Comparison of ENCODE assay signal across 8 cellular contexts in the genomic region with DNA sequence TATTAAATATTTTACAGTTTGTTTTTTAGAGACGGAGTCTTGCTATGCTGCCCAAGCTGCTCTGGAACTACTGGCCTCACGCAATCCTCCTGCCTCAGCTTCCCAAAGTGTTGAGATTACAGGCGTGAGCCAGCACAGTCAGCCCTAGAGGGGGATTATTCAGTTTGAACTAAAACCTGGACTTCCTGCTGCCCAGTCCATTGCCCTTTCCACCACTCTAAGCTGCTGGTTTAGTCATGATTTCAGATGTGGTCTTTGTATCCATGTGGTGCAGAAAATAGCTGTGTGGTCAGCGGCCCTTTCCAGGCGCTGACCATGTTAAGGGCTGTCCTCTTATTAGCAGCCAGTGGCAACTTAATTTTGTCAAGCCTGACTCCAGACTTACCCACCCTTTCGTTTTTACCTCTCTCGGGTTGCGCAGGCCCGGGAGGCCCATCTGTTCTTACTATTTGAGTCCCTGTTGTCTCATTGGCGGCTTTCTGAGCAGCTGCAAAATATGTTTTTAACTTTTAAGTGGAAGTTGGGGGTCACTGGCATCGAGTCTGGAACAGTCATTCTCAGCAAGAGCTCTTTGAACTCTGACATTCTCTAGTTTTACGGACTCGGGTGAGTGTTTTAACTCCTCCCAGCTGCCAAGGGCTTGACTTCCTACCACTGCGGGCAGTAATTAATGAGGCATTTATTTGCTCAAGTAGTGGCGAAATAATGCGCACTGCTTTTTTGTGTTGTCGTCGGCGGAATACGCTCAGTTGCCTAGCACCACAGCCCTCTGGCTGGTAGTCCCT. TPM values are rescaled to one million over a fixed set of nuclear protein-coding genes. Genes with fewer than 3 reads are reported as not detected.
DNase-seq lines count a peak whose midpoint lies in the region; ATAC-seq, FAIRE-seq and TF ChIP-seq lines count a peak whose summit lies in the region.

No MANE protein-coding gene starts in this region.

- ATAC-seq in GM19023 (IDR thresholded peaks at IDR 0.05; ENCODE audit: unreplicated experiment): peak; percentile 34
- ATAC-seq in HG03175 (IDR thresholded peaks at IDR 0.05; ENCODE audit: unreplicated experiment): peak; percentile 33
- peak; percentile 71 to 77 (median 74) for ATAC-seq in pancreas

- H3K27ac ChIP-seq in pancreas: peak overlapping the region; percentile 75 to 91 (median 86)

- H3K4me1 ChIP-seq in pancreas: no peaks in the 10 kb centered on the region

- 24 to 49% methylated on average over 20 of the region's 20 CpGs for WGBS in pancreas, 2 donors

- peak overlapping the region in 3 of 4 donors; percentile 46 to 67 (median 62) for H3K4me3 ChIP-seq in pancreas

- FAIRE-seq in pancreas (lab: Jason Lieb, UNC): no peak

- TF ChIP-seq CTCF in pancreas (IDR thresholded peaks at IDR 0.05): no peak

- H3K27me3 ChIP-seq in pancreas: peaks cover 0 to 4% (median 0%) of the 10 kb centered on the region in 4 donors

- no peaks in the 10 kb centered on the region for H3K9me3 ChIP-seq in pancreas

- no peaks in the 10 kb centered on the region for H3K36me3 ChIP-seq in pancreas

- DNase-seq in AML-193 (lab: John Stamatoyannopoulos, UW) (peak; percentile 34 to 45), NOMO-1 treated with DMSO at 0.1 percent for 48 hours (lab: John Stamatoyannopoulos, UW; ENCODE audit: unreplicated experiment) (peak; percentile 42), germinal center (ENCODE audit: low spot score) (peak; percentile 33), pancreas (peak in 1 of 6 donors; percentile 15), ecto neural progenitor cell (ENCODE audit: low spot score) (no peak)
- peak in 3 of 4 experiments; percentile 5 to 28 (median 22) for DNase-seq in activated naive CD4-positive, alpha-beta T cell (lab: John Stamatoyannopoulos, UW)

- intact Hi-C loops in pancreas (cut with DNase I): no loop called here

RNA-seq across cellular contexts. Expression of gene VMA21, which starts 0.8 kb away (rescaled TPM):
- 10 to 100 TPM in 4 of 6 donors, 1 to 10 TPM in 2; 7.7 to 16.4 (median 13.8) TPM for total RNA-seq in pancreas
- 1 to 10 TPM; 3.3 to 8.9 TPM for polyA plus RNA-seq in pancreas
